ENCODE assay signal across 1 cellular context in the genomic region with DNA sequence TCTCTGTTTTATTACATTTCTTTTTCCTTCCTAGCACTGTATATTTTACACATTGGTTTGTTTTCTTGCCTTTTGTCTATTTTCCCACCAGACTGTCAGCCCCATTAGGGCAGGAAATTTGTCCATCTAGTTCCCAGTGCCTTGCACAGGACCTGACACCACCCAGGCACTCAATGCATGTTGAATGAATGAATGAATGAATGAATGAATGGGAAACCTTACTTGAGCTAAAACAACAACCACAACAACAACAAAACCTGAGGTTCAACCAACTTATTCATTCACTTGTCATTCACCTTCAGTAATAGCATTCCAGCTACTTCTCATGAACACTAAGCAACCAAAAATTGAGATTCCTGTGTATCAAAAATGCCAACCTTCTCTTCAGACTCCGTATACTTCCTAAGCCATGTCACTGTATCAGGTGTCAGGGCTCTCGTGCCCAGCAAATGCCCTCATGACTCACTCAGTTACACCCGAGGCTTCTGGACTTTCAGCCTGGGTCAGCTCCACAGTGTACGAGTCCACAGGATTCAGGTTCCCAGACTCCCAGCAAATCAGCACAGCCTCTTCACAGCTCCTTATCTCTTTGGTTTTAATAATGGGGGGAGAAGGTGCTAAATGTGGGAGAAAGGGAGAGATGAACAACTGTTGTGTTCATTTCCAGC.
TF ChIP-seq lines count a peak whose summit lies in the region.

No MANE protein-coding gene starts in this region.

TF ChIP-seq in SK-N-SH, 30 proteins besides CTCF, POLR2A, EP300 and RAD21:
- TF ChIP-seq, protein P1, sequence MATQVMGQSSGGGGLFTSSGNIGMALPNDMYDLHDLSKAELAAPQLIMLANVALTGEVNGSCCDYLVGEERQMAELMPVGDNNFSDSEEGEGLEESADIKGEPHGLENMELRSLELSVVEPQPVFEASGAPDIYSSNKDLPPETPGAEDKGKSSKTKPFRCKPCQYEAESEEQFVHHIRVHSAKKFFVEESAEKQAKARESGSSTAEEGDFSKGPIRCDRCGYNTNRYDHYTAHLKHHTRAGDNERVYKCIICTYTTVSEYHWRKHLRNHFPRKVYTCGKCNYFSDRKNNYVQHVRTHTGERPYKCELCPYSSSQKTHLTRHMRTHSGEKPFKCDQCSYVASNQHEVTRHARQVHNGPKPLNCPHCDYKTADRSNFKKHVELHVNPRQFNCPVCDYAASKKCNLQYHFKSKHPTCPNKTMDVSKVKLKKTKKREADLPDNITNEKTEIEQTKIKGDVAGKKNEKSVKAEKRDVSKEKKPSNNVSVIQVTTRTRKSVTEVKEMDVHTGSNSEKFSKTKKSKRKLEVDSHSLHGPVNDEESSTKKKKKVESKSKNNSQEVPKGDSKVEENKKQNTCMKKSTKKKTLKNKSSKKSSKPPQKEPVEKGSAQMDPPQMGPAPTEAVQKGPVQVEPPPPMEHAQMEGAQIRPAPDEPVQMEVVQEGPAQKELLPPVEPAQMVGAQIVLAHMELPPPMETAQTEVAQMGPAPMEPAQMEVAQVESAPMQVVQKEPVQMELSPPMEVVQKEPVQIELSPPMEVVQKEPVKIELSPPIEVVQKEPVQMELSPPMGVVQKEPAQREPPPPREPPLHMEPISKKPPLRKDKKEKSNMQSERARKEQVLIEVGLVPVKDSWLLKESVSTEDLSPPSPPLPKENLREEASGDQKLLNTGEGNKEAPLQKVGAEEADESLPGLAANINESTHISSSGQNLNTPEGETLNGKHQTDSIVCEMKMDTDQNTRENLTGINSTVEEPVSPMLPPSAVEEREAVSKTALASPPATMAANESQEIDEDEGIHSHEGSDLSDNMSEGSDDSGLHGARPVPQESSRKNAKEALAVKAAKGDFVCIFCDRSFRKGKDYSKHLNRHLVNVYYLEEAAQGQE (IDR thresholded peaks at IDR 0.05; ENCODE audit: low read depth, low read length): no peak
- TF ChIP-seq, protein P2, sequence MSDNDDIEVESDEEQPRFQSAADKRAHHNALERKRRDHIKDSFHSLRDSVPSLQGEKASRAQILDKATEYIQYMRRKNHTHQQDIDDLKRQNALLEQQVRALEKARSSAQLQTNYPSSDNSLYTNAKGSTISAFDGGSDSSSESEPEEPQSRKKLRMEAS (IDR thresholded peaks at IDR 0.05; ENCODE audit: low read depth): 0 out of 2 replicates have a peak, but pooled peaks have one; percentile 31
- no peak for TF ChIP-seq GABPA (IDR thresholded peaks at IDR 0.05; ENCODE audit: low read depth)
- no peak for TF ChIP-seq POLR2AphosphoS5 (IDR thresholded peaks at IDR 0.05; ENCODE audit: low read depth, low read length)
- peak; percentile 25; the same call in 1 of the 2 replicates for TF ChIP-seq RXRA (IDR thresholded peaks at IDR 0.05; ENCODE audit: borderline replicate concordance, low read depth)
- TF ChIP-seq NFIC (IDR thresholded peaks at IDR 0.05; ENCODE audit: borderline replicate concordance): no peak
- no peak for TF ChIP-seq SIN3A (IDR thresholded peaks at IDR 0.05; ENCODE audit: borderline replicate concordance, low read depth, low read length)
- no peak for TF ChIP-seq NRF1 (IDR thresholded peaks at IDR 0.05; ENCODE audit: low read depth, low read length)
- TF ChIP-seq MEF2A (IDR thresholded peaks at IDR 0.05; ENCODE audit: borderline replicate concordance, low read depth): no peak
- TF ChIP-seq, protein P3, sequence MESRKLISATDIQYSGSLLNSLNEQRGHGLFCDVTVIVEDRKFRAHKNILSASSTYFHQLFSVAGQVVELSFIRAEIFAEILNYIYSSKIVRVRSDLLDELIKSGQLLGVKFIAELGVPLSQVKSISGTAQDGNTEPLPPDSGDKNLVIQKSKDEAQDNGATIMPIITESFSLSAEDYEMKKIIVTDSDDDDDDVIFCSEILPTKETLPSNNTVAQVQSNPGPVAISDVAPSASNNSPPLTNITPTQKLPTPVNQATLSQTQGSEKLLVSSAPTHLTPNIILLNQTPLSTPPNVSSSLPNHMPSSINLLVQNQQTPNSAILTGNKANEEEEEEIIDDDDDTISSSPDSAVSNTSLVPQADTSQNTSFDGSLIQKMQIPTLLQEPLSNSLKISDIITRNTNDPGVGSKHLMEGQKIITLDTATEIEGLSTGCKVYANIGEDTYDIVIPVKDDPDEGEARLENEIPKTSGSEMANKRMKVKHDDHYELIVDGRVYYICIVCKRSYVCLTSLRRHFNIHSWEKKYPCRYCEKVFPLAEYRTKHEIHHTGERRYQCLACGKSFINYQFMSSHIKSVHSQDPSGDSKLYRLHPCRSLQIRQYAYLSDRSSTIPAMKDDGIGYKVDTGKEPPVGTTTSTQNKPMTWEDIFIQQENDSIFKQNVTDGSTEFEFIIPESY (IDR thresholded peaks at IDR 0.05; ENCODE audit: borderline replicate concordance, low read depth): no peak
- no peak; the same call in 1 of the 2 replicates for TF ChIP-seq JUND (IDR thresholded peaks at IDR 0.05)
- TF ChIP-seq CHD2 (IDR thresholded peaks at IDR 0.05; ENCODE audit: low read length, partially characterized antibody): no peak
- TF ChIP-seq FOSL2 (IDR thresholded peaks at IDR 0.05; ENCODE audit: borderline replicate concordance, low read depth): peak; percentile 41; the same call in 1 of the 2 replicates
- TF ChIP-seq ELF1 (IDR thresholded peaks at IDR 0.05): no peak
- TF ChIP-seq RFX5 (IDR thresholded peaks at IDR 0.05; ENCODE audit: low read length): no peak
- no peak for TF ChIP-seq TAF1 (IDR thresholded peaks at IDR 0.05; ENCODE audit: borderline replicate concordance, low read depth, low read length)
- TF ChIP-seq, protein P4, sequence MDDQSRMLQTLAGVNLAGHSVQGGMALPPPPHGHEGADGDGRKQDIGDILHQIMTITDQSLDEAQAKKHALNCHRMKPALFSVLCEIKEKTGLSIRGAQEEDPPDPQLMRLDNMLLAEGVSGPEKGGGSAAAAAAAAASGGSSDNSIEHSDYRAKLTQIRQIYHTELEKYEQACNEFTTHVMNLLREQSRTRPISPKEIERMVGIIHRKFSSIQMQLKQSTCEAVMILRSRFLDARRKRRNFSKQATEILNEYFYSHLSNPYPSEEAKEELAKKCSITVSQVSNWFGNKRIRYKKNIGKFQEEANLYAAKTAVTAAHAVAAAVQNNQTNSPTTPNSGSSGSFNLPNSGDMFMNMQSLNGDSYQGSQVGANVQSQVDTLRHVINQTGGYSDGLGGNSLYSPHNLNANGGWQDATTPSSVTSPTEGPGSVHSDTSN (IDR thresholded peaks at IDR 0.05): no peak
- no peak for TF ChIP-seq EZH2phosphoT487 (IDR thresholded peaks at IDR 0.05; ENCODE audit: borderline replicate concordance, low read depth)
- TF ChIP-seq YY1 (IDR thresholded peaks at IDR 0.05; ENCODE audit: low read depth): no peak
- TF ChIP-seq TCF12 (IDR thresholded peaks at IDR 0.05): 0 out of 2 replicates have a peak, but pooled peaks have one; percentile 4
- TF ChIP-seq, protein P5, sequence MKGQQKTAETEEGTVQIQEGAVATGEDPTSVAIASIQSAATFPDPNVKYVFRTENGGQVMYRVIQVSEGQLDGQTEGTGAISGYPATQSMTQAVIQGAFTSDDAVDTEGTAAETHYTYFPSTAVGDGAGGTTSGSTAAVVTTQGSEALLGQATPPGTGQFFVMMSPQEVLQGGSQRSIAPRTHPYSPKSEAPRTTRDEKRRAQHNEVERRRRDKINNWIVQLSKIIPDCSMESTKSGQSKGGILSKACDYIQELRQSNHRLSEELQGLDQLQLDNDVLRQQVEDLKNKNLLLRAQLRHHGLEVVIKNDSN (IDR thresholded peaks at IDR 0.05; ENCODE audit: borderline replicate concordance, low read depth): no peak
- TF ChIP-seq FOXM1 (IDR thresholded peaks at IDR 0.05; ENCODE audit: low read depth): no peak
- TF ChIP-seq RCOR1 (IDR thresholded peaks at IDR 0.05; ENCODE audit: low read length): no peak
- TF ChIP-seq TEAD4 (IDR thresholded peaks at IDR 0.05; ENCODE audit: borderline replicate concordance, insufficient read depth): no peak
- TF ChIP-seq GATA2 (CRISPR knock-in tag; IDR thresholded peaks at IDR 0.05): no peak
- TF ChIP-seq, protein P6, sequence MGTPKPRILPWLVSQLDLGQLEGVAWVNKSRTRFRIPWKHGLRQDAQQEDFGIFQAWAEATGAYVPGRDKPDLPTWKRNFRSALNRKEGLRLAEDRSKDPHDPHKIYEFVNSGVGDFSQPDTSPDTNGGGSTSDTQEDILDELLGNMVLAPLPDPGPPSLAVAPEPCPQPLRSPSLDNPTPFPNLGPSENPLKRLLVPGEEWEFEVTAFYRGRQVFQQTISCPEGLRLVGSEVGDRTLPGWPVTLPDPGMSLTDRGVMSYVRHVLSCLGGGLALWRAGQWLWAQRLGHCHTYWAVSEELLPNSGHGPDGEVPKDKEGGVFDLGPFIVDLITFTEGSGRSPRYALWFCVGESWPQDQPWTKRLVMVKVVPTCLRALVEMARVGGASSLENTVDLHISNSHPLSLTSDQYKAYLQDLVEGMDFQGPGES (IDR thresholded peaks at IDR 0.05; ENCODE audit: low read depth, low read length): no peak
- no peak for TF ChIP-seq MXI1 (IDR thresholded peaks at IDR 0.05; ENCODE audit: low read depth, low read length)
